13 cellular contexts compared by ENCODE assay signal in the genomic region with DNA sequence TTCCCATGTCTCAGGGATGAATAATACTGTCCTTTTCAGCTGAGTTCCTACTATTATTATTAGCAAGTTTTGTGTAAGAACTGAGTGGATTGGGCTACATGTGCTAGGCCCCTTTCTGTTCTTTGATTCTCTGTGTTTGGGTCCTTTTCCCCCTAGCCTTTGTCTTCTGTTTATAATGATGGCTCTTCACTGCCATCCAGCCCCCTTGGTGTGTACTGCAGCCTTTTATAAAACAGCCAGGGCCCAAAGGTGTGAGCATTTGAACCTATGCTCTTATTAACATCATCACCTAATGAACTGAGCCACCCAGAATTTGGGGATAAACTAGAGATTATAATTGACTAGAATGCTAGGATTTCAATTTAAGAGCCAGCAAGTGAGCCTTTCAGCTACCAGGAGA. TPM values are rescaled to one million over a fixed set of nuclear protein-coding genes. Genes with fewer than 3 reads are reported as not detected.
DNase-seq lines count a peak whose midpoint lies in the region; ATAC-seq and TF ChIP-seq lines count a peak whose summit lies in the region.
"Had no signal": no experiment of that assay in that cellular context is flagged by ENCODE, and none has a peak within 500 bp of the region (broad histone marks: within the 10 kb centered on the region; RNA-seq: fewer than 3 reads in every experiment).

No MANE protein-coding gene starts in this region.

- H3K4me1 ChIP-seq in smooth muscle cell (ENCODE audit: low read depth) = no peaks in the 10 kb centered on the region

- no peak overlapping the region for H3K27ac Mint-ChIP-seq in activated CD8-positive, alpha-beta T cell treated with anti-CD3 and anti-CD28 coated beads for 36 hours
- H3K27ac Mint-ChIP-seq in activated CD8-positive, alpha-beta T cell treated with anti-CD3 and anti-CD28 coated beads, Interleukin-2, amount 10 ng/mL, durations not matched to agents 7 days and 5 days = no peak overlapping the region
- H3K27ac Mint-ChIP-seq: activated naive CD4-positive, alpha-beta T cell treated with anti-CD3 and anti-CD28 coated beads for 36 hours; CD8-positive, alpha-beta T cell; memory B cell had no signal

- no peak for ATAC-seq in activated CD8-positive, alpha-beta T cell treated with anti-CD3 and anti-CD28 coated beads for 36 hours
- no peak for ATAC-seq in activated CD8-positive, alpha-beta T cell treated with anti-CD3 and anti-CD28 coated beads, Interleukin-2, amount 10 ng/mL, durations not matched to agents 7 days and 5 days
- ATAC-seq in GM21390 (IDR thresholded peaks at IDR 0.05; ENCODE audit: unreplicated experiment) = no peak
- ATAC-seq in HG02981 (IDR thresholded peaks at IDR 0.05; ENCODE audit: unreplicated experiment) = no peak
- ATAC-seq: CD8-positive, alpha-beta T cell had no signal

- H3K4me3 ChIP-seq in brain microvascular endothelial cell (ENCODE audit: low read depth, low read length) (no peak overlapping the region), smooth muscle cell (no peak overlapping the region)
- H3K4me3 ChIP-seq: transverse colon had no signal

- H3K27me3 Mint-ChIP-seq in activated CD8-positive, alpha-beta T cell treated with anti-CD3 and anti-CD28 coated beads for 36 hours = peaks cover 3% of the 10 kb centered on the region
- H3K27me3 Mint-ChIP-seq in activated CD8-positive, alpha-beta T cell treated with anti-CD3 and anti-CD28 coated beads, Interleukin-2, amount 10 ng/mL, durations not matched to agents 7 days and 5 days (ENCODE audit: low read depth) = peaks cover 20% of the 10 kb centered on the region

- H3K27me3 ChIP-seq in brain microvascular endothelial cell (replicated peaks) (no peaks in the 10 kb centered on the region), smooth muscle cell (ENCODE audit: low read depth) (peaks cover 13% of the 10 kb centered on the region)
- H3K27me3 ChIP-seq: transverse colon had no signal

- intact Hi-C loops in activated CD8-positive, alpha-beta T cell treated with anti-CD3 and anti-CD28 coated beads for 36 hours (cut with micrococcal nuclease) = no loop called here

- no peak overlapping the region for H3K9ac ChIP-seq in smooth muscle cell (ENCODE audit: low read depth)

- H3F3A ChIP-seq in smooth muscle cell (ENCODE audit: low read depth) = no peaks in the 10 kb centered on the region

- H3K36me3 Mint-ChIP-seq in activated CD8-positive, alpha-beta T cell treated with anti-CD3 and anti-CD28 coated beads for 36 hours (ENCODE audit: low read depth) = no peaks in the 10 kb centered on the region
- no peaks in the 10 kb centered on the region for H3K36me3 Mint-ChIP-seq in activated CD8-positive, alpha-beta T cell treated with anti-CD3 and anti-CD28 coated beads, Interleukin-2, amount 10 ng/mL, durations not matched to agents 7 days and 5 days (ENCODE audit: low read depth)
- H3K36me3 Mint-ChIP-seq: CD8-positive, alpha-beta T cell; memory B cell had no signal

- H3K9me3 Mint-ChIP-seq in activated CD8-positive, alpha-beta T cell treated with anti-CD3 and anti-CD28 coated beads for 36 hours = no peaks in the 10 kb centered on the region
- no peaks in the 10 kb centered on the region for H3K9me3 Mint-ChIP-seq in activated CD8-positive, alpha-beta T cell treated with anti-CD3 and anti-CD28 coated beads, Interleukin-2, amount 10 ng/mL, durations not matched to agents 7 days and 5 days (ENCODE audit: insufficient read depth)
- H3K9me3 Mint-ChIP-seq: activated naive CD4-positive, alpha-beta T cell treated with anti-CD3 and anti-CD28 coated beads for 36 hours; CD8-positive, alpha-beta T cell; memory B cell had no signal

- POLR2A ChIA-PET in activated CD8-positive, alpha-beta T cell treated with anti-CD3 and anti-CD28 coated beads for 36 hours (lab: Charles Lee) = no interaction called here
- POLR2A ChIA-PET in activated CD8-positive, alpha-beta T cell treated with anti-CD3 and anti-CD28 coated beads, Interleukin-2, amount 10 ng/mL, durations not matched to agents 7 days and 5 days (lab: Charles Lee) = no interaction called here

- TF ChIP-seq CTCF in activated CD8-positive, alpha-beta T cell treated with anti-CD3 and anti-CD28 coated beads for 36 hours (IDR thresholded peaks at IDR 0.05) = peak; percentile 45
- TF ChIP-seq CTCF in brain microvascular endothelial cell (IDR thresholded peaks at IDR 0.05; ENCODE audit: low read depth, low read length, missing control alignments) (peak; percentile 58), smooth muscle cell (IDR thresholded peaks at IDR 0.05; ENCODE audit: borderline replicate concordance, insufficient read depth, poor library complexity, severe bottlenecking) (peak; percentile 11)

- TF ChIP-seq EP300 in Ishikawa (IDR thresholded peaks at IDR 0.05; ENCODE audit: borderline replicate concordance) = no peak

- CTCF ChIA-PET in activated CD8-positive, alpha-beta T cell treated with anti-CD3 and anti-CD28 coated beads for 36 hours (lab: Charles Lee) = no interaction called here
- CTCF ChIA-PET in activated CD8-positive, alpha-beta T cell treated with anti-CD3 and anti-CD28 coated beads, Interleukin-2, amount 10 ng/mL, durations not matched to agents 7 days and 5 days (lab: Charles Lee) = no interaction called here

- no peaks in the 10 kb centered on the region for H3K9me3 ChIP-seq in smooth muscle cell (replicated peaks; ENCODE audit: low read depth)
- H3K9me3 ChIP-seq: transverse colon had no signal

- in situ Hi-C loops in brain microvascular endothelial cell (cut with HindIII; ENCODE audit: low pct_ligation_motif_present, low sequenced_read_pairs) = no loop called here

- no peak overlapping the region for H3K4me3 Mint-ChIP-seq in activated CD8-positive, alpha-beta T cell treated with anti-CD3 and anti-CD28 coated beads for 36 hours
- H3K4me3 Mint-ChIP-seq in activated CD8-positive, alpha-beta T cell treated with anti-CD3 and anti-CD28 coated beads, Interleukin-2, amount 10 ng/mL, durations not matched to agents 7 days and 5 days = no peak overlapping the region
- H3K4me3 Mint-ChIP-seq: activated naive CD4-positive, alpha-beta T cell treated with anti-CD3 and anti-CD28 coated beads for 36 hours; CD8-positive, alpha-beta T cell; memory B cell had no signal

- H3K4me2 ChIP-seq in smooth muscle cell = no peak overlapping the region

- no peak overlapping the region for H2AFZ ChIP-seq in smooth muscle cell (ENCODE audit: low read depth)

- H3K79me2 ChIP-seq in smooth muscle cell (ENCODE audit: low read depth) = no peaks in the 10 kb centered on the region

- H4K20me1 ChIP-seq in smooth muscle cell (ENCODE audit: low read depth) = no peaks in the 10 kb centered on the region

- no peaks in the 10 kb centered on the region for H3K36me3 ChIP-seq in brain microvascular endothelial cell (replicated peaks)
- H3K36me3 ChIP-seq in smooth muscle cell (ENCODE audit: low read depth) = no peaks in the 10 kb centered on the region
- H3K36me3 ChIP-seq: transverse colon had no signal

- TF ChIP-seq RAD21 in Ishikawa (IDR thresholded peaks at IDR 0.05; ENCODE audit: low read depth) = peak; percentile 67

- peak; percentile 13 for DNase-seq in activated CD8-positive, alpha-beta T cell treated with anti-CD3 and anti-CD28 coated beads for 36 hours
- DNase-seq in activated CD8-positive, alpha-beta T cell treated with anti-CD3 and anti-CD28 coated beads, Interleukin-2, amount 10 ng/mL, durations not matched to agents 7 days and 5 days = no peak
- no peak for DNase-seq in brain microvascular endothelial cell
- no peak for DNase-seq in smooth muscle cell (lab: John Stamatoyannopoulos, UW; ENCODE audit: unreplicated experiment)
- no peak for DNase-seq in mucosa of gallbladder (ENCODE audit: low spot score)
- DNase-seq: activated naive CD4-positive, alpha-beta T cell treated with anti-CD3 and anti-CD28 coated beads for 36 hours; CD8-positive, alpha-beta T cell; NCI-H2029 treated with DMSO at 0.1 percent for 48 hours; transverse colon had no signal

- H3K27ac ChIP-seq in brain microvascular endothelial cell = no peak overlapping the region
- H3K27ac ChIP-seq in smooth muscle cell (ENCODE audit: low read depth) = no peak overlapping the region
- H3K27ac ChIP-seq: transverse colon had no signal

- no peaks in the 10 kb centered on the region for H3K4me1 Mint-ChIP-seq in activated CD8-positive, alpha-beta T cell treated with anti-CD3 and anti-CD28 coated beads for 36 hours (ENCODE audit: low read depth)
- H3K4me1 Mint-ChIP-seq in activated CD8-positive, alpha-beta T cell treated with anti-CD3 and anti-CD28 coated beads, Interleukin-2, amount 10 ng/mL, durations not matched to agents 7 days and 5 days (ENCODE audit: low read depth) = no peaks in the 10 kb centered on the region
- H3K4me1 Mint-ChIP-seq: memory B cell had no signal

TF ChIP-seq in Ishikawa, 13 proteins besides CTCF, POLR2A, EP300 and RAD21 (continues in another document):
- no peak for TF ChIP-seq EGR1 (IDR thresholded peaks at IDR 0.05)
- TF ChIP-seq TCF12 (IDR thresholded peaks at IDR 0.05; ENCODE audit: low read depth) = no peak
- TF ChIP-seq USF1 (IDR thresholded peaks at IDR 0.05) = no peak
- no peak for TF ChIP-seq NFIC (IDR thresholded peaks at IDR 0.05)
- TF ChIP-seq CEBPB (IDR thresholded peaks at IDR 0.05) = no peak
- no peak for TF ChIP-seq CREB1 (IDR thresholded peaks at IDR 0.05; ENCODE audit: low read depth)

RNA-seq across cellular contexts. Expression of gene PLAC8L1, which starts 52.6 kb away (rescaled TPM):
- total RNA-seq in activated CD8-positive, alpha-beta T cell treated with anti-CD3 and anti-CD28 coated beads for 36 hours = under 1 TPM in 1 of 2 experiments, not detected in 1; 0.61 TPM
- under 1 TPM in 1 of 2 experiments, not detected in 1; 0.42 TPM for total RNA-seq in activated CD8-positive, alpha-beta T cell treated with anti-CD3 and anti-CD28 coated beads, Interleukin-2, amount 10 ng/mL, durations not matched to agents 7 days and 5 days
- not detected in 2 replicates for total RNA-seq in smooth muscle cell
- 0.35 TPM in 1 of 2 replicates, not detected in the other for polyA plus RNA-seq in smooth muscle cell
- total RNA-seq in mucosa of gallbladder = not detected
- total RNA-seq: CD8-positive, alpha-beta T cell; transverse colon had no signal
